ENCODE assay signal across 27 cellular contexts in the genomic region with DNA sequence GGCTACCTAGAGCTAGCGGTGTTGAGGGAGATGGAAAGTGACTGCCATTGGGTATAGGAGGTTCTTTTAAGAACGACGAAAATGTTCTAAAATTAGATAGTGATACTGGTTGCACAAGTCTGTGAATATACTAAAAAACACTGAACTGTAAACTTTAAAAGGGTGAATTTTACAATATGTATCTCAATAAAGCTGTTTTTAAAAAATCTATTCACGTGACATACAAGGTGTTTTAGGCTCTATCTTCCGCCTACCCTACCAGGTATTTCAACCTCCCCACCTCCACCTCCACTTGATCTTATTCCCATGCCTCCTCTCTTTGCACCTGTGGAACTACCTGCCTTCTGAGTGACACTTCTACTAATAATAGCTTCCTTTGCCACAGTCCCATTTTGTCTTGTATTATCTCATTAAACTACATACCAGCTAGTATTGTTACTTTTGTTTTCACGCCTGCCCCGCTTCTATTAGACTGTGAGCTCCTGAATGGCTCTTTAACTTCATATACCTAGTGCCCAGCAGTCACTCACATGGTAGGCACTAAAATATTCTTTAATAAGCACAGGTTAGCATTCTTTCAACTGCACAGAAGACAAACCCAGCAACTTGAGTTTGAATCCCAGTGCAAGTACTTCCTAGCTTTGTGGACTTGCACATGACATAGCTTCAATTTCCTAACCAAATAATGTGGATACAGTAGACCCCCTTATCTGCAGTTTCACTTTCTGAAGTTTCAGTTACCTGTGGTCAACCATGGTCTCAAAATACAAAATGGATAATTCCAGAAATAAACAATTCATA. TPM values are rescaled to one million over a fixed set of nuclear protein-coding genes. Genes with fewer than 3 reads are reported as not detected.
A peak's percentile ranks its signal among the peaks of the same experiment; 100 is the strongest.
DNase-seq lines count a peak whose midpoint lies in the region; ATAC-seq and TF ChIP-seq lines count a peak whose summit lies in the region.
"Had no signal": no experiment of that assay in that cellular context is flagged by ENCODE, and none has a peak within 500 bp of the region (broad histone marks: within the 10 kb centered on the region; RNA-seq: fewer than 3 reads in every experiment).

No MANE protein-coding gene starts in this region.

- H3K27me3 ChIP-seq in KMS-11 (ENCODE audit: insufficient read depth, low read depth) = no peaks in the 10 kb centered on the region
- H3K27me3 ChIP-seq in hepatocyte = no peaks in the 10 kb centered on the region
- H3K27me3 ChIP-seq: MG63, vagina had no signal

- H3K79me2 ChIP-seq in KMS-11 (ENCODE audit: insufficient read depth, low read depth) = peaks cover 89% of the 10 kb centered on the region
- H3K79me2 ChIP-seq in hepatocyte = peaks cover 98% of the 10 kb centered on the region

- peak overlapping the region; percentile 17 for H3K4me3 Mint-ChIP-seq in natural killer cell
- no peak overlapping the region for H3K4me3 Mint-ChIP-seq in natural killer cell treated with Interleukin-12 subunit alpha and Interleukin-12 subunit beta and Interleukin-15 and Interleukin-18, amount 100 ng/mL, for 72 hours
- H3K4me3 Mint-ChIP-seq in central memory CD8-positive, alpha-beta T cell = peak overlapping the region; percentile 50
- H3K4me3 Mint-ChIP-seq: mesothelial cell of epicardium; nephron; stimulated activated naive CD8-positive, alpha-beta T cell treated with anti-CD3 and anti-CD28 coated beads, Interleukin-15, amount 100 ng/mL, for 72 hours had no signal

- WGBS in hepatocyte (ENCODE audit: low lambda C conversion rate, missing lambda C conversion rate) = 98% methylated on average over 7 of the region's 7 CpGs

- H2AFZ ChIP-seq in KMS-11 (ENCODE audit: low read depth) = no peak overlapping the region
- H2AFZ ChIP-seq in hepatocyte = no peak overlapping the region

- no peaks in the 10 kb centered on the region for H3K9me3 ChIP-seq in hepatocyte (ENCODE audit: low read depth)
- H3K9me3 ChIP-seq: A549, MG63, vagina had no signal

- H3K36me3 ChIP-seq in KMS-11 (ENCODE audit: insufficient read depth) (no peaks in the 10 kb centered on the region), hepatocyte (replicated peaks; ENCODE audit: insufficient read depth, low read depth) (no peaks in the 10 kb centered on the region)
- H3K36me3 ChIP-seq: MG63, vagina had no signal

- H3K4me3 ChIP-seq in KMS-11 (IDR thresholded peaks at IDR 0.05; ENCODE audit: insufficient read depth, low read depth, low read length) = no peak overlapping the region
- no peak overlapping the region for H3K4me3 ChIP-seq in hepatocyte
- H3K4me3 ChIP-seq: A549, MG63, vagina had no signal

- H3K36me3 Mint-ChIP-seq in natural killer cell = no peaks in the 10 kb centered on the region
- no peaks in the 10 kb centered on the region for H3K36me3 Mint-ChIP-seq in natural killer cell treated with Interleukin-12 subunit alpha and Interleukin-12 subunit beta and Interleukin-15 and Interleukin-18, amount 100 ng/mL, for 72 hours
- peaks cover 2% of the 10 kb centered on the region for H3K36me3 Mint-ChIP-seq in central memory CD8-positive, alpha-beta T cell (ENCODE audit: insufficient read depth)
- H3K36me3 Mint-ChIP-seq: mesothelial cell of epicardium had no signal

- H3K9ac ChIP-seq in KMS-11 = no peak overlapping the region

- H3K4me1 Mint-ChIP-seq in natural killer cell = peaks cover 58 to 61% of the 10 kb centered on the region in 2 donors
- H3K4me1 Mint-ChIP-seq in natural killer cell treated with Interleukin-12 subunit alpha and Interleukin-12 subunit beta and Interleukin-15 and Interleukin-18, amount 100 ng/mL, for 72 hours (ENCODE audit: low read depth in 2 of 2) = peaks cover 41 to 59% of the 10 kb centered on the region in 2 donors
- H3K4me1 Mint-ChIP-seq in central memory CD8-positive, alpha-beta T cell = peaks cover 63% of the 10 kb centered on the region

- no peaks in the 10 kb centered on the region for H3K9me3 Mint-ChIP-seq in natural killer cell
- no peaks in the 10 kb centered on the region for H3K9me3 Mint-ChIP-seq in natural killer cell treated with Interleukin-12 subunit alpha and Interleukin-12 subunit beta and Interleukin-15 and Interleukin-18, amount 100 ng/mL, for 72 hours
- H3K9me3 Mint-ChIP-seq in central memory CD8-positive, alpha-beta T cell = no peaks in the 10 kb centered on the region
- H3K9me3 Mint-ChIP-seq: stimulated activated naive CD8-positive, alpha-beta T cell treated with anti-CD3 and anti-CD28 coated beads, Interleukin-15, amount 100 ng/mL, for 72 hours had no signal

- intact Hi-C loops in natural killer cell (cut with micrococcal nuclease) = no loop called here

- H4K20me1 ChIP-seq in KMS-11 (ENCODE audit: insufficient read depth) (peaks cover 27% of the 10 kb centered on the region), hepatocyte (ENCODE audit: insufficient read depth, poor library complexity, severe bottlenecking) (peaks cover 58% of the 10 kb centered on the region)

- no peaks in the 10 kb centered on the region for H3K27me3 Mint-ChIP-seq in natural killer cell (ENCODE audit: low read depth in 2 of 2)
- H3K27me3 Mint-ChIP-seq in natural killer cell treated with Interleukin-12 subunit alpha and Interleukin-12 subunit beta and Interleukin-15 and Interleukin-18, amount 100 ng/mL, for 72 hours = no peaks in the 10 kb centered on the region
- no peaks in the 10 kb centered on the region for H3K27me3 Mint-ChIP-seq in central memory CD8-positive, alpha-beta T cell
- H3K27me3 Mint-ChIP-seq: stimulated activated naive CD8-positive, alpha-beta T cell treated with anti-CD3 and anti-CD28 coated beads, Interleukin-15, amount 100 ng/mL, for 72 hours had no signal

- DNase-seq in natural killer cell = no peak
- no peak for DNase-seq in natural killer cell treated with Interleukin-12 subunit alpha and Interleukin-12 subunit beta and Interleukin-15 and Interleukin-18, amount 100 ng/mL, for 72 hours (ENCODE audit: low spot score)
- no peak for DNase-seq in central memory CD8-positive, alpha-beta T cell (ENCODE audit: low spot score in 2 of 2)
- no peak for DNase-seq in hepatocyte (ENCODE audit: low spot score)
- DNase-seq in germinal center (ENCODE audit: low spot score) = no peak
- DNase-seq: activated CD4-positive, alpha-beta T cell treated with anti-CD3 and anti-CD28 coated beads for 4 hours; activated CD8-positive, alpha-beta memory T cell treated with anti-CD3 and anti-CD28 coated beads for 24 hours; activated gamma-delta T cell; activated T-cell treated with anti-CD3 and anti-CD28 coated beads, Interleukin-2, amount 50 U/mL, for 1 hour; AML-193; central memory CD4-positive, alpha-beta T cell; COR-L47; DMS79 treated with DMSO at 0.1 percent for 48 hours; islet precursor cell; MG63; NCI-H1436 treated with DMSO at 0.1 percent for 48 hours; NCI-H2107; NCI-H446 treated with DMSO at 0.1 percent for 48 hours; NCI-H82; stimulated activated naive CD8-positive, alpha-beta T cell treated with anti-CD3 and anti-CD28 coated beads, Interleukin-15, amount 100 ng/mL, for 72 hours had no signal

- ATAC-seq in natural killer cell (peak; percentile 3 to 47 (median 33)), GM18873 (IDR thresholded peaks at IDR 0.05; ENCODE audit: low FRiP score, unreplicated experiment) (no peak), HG03095 (IDR thresholded peaks at IDR 0.05; ENCODE audit: unreplicated experiment) (no peak)
- ATAC-seq in natural killer cell treated with Interleukin-12 subunit alpha and Interleukin-12 subunit beta and Interleukin-15 and Interleukin-18, amount 100 ng/mL, for 72 hours = no peak
- ATAC-seq in central memory CD8-positive, alpha-beta T cell (replicated peaks; ENCODE audit: extremely low read depth, poor library complexity, severe bottlenecking) = no peak
- ATAC-seq: stimulated activated naive CD8-positive, alpha-beta T cell treated with anti-CD3 and anti-CD28 coated beads, Interleukin-15, amount 100 ng/mL, for 72 hours had no signal

- H3K27ac ChIP-seq in KMS-11 (no peak overlapping the region), hepatocyte (no peak overlapping the region)
- H3K27ac ChIP-seq: A549, vagina had no signal

- TF ChIP-seq CTCF in natural killer cell (IDR thresholded peaks at IDR 0.05) = no peak
- TF ChIP-seq CTCF in KMS-11 (conservative IDR thresholded peaks at IDR 0.05; ENCODE audit: low read depth, low read length) = no peak
- TF ChIP-seq CTCF in hepatocyte (IDR thresholded peaks at IDR 0.05; ENCODE audit: poor library complexity) = no peak

- H3K27ac Mint-ChIP-seq in natural killer cell = peak overlapping the region; percentile 32 to 48
- H3K27ac Mint-ChIP-seq in natural killer cell treated with Interleukin-12 subunit alpha and Interleukin-12 subunit beta and Interleukin-15 and Interleukin-18, amount 100 ng/mL, for 72 hours = peak overlapping the region in 1 of 2 donors; percentile 15
- no peak overlapping the region for H3K27ac Mint-ChIP-seq in central memory CD8-positive, alpha-beta T cell (ENCODE audit: low read depth)
- H3K27ac Mint-ChIP-seq: mesothelial cell of epicardium; nephron; stimulated activated naive CD8-positive, alpha-beta T cell treated with anti-CD3 and anti-CD28 coated beads, Interleukin-15, amount 100 ng/mL, for 72 hours had no signal

- H3K4me1 ChIP-seq in KMS-11 (ENCODE audit: low read depth, poor library complexity, severe bottlenecking) = peaks cover 29% of the 10 kb centered on the region
- H3K4me1 ChIP-seq in hepatocyte (ENCODE audit: insufficient read depth) = no peaks in the 10 kb centered on the region
- H3K4me1 ChIP-seq: A549 had no signal

- no peaks in the 10 kb centered on the region for H3K9me2 ChIP-seq in hepatocyte (replicated peaks; ENCODE audit: insufficient read depth)

- H3K4me2 ChIP-seq in KMS-11 (peak overlapping the region; percentile 3; the same call in 1 of the 2 replicates), hepatocyte (no peak overlapping the region)
- H3K4me2 ChIP-seq: A549 had no signal

RNA-seq across cellular contexts. Expression of a gene that starts 9.3 kb away (rescaled TPM):
- total RNA-seq in natural killer cell = 100 to 1,000 TPM; 101 to 118 (median 115) TPM
- 10 to 100 TPM; 71.5 to 80.7 TPM for total RNA-seq in natural killer cell treated with Interleukin-12 subunit alpha and Interleukin-12 subunit beta and Interleukin-15 and Interleukin-18, amount 100 ng/mL, for 72 hours
- 24.5 and 34.4 TPM in 2 replicates for total RNA-seq in hepatocyte
- 20.3 and 29.4 TPM in 2 replicates for polyA plus RNA-seq in hepatocyte

Comparison
In these comparisons a context has a peak if more than half of its experiments do, and no peak if none do; other contexts are left out.
1. ATAC-seq: peak in natural killer cell (3 of 3); none in natural killer cell treated with Interleukin-12 subunit alpha and Interleukin-12 subunit beta and Interleukin-15 and Interleukin-18, amount 100 ng/mL, for 72 hours (0 of 2), central memory CD8-positive, alpha-beta T cell (single experiment), GM18873 (single experiment) and HG03095 (single experiment).